ENCODE assay signal across 1 cellular context in genomic region chr2:144453486-144454158, GRCh38.
TF ChIP-seq lines count a peak whose summit lies in the region.

No MANE protein-coding gene starts in this region.

TF ChIP-seq in liver, 16 proteins besides CTCF, POLR2A, EP300 and RAD21 (continued from another document):
- no peak for TF ChIP-seq MAX (IDR thresholded peaks at IDR 0.05)
- no peak for TF ChIP-seq SP1 (IDR thresholded peaks at IDR 0.05)
- TF ChIP-seq FOXA2 (IDR thresholded peaks at IDR 0.05) = no peak
- no peak for TF ChIP-seq TAF1 (conservative IDR thresholded peaks at IDR 0.05)
- no peak for TF ChIP-seq JUND (IDR thresholded peaks at IDR 0.05)
- TF ChIP-seq, protein P1, sequence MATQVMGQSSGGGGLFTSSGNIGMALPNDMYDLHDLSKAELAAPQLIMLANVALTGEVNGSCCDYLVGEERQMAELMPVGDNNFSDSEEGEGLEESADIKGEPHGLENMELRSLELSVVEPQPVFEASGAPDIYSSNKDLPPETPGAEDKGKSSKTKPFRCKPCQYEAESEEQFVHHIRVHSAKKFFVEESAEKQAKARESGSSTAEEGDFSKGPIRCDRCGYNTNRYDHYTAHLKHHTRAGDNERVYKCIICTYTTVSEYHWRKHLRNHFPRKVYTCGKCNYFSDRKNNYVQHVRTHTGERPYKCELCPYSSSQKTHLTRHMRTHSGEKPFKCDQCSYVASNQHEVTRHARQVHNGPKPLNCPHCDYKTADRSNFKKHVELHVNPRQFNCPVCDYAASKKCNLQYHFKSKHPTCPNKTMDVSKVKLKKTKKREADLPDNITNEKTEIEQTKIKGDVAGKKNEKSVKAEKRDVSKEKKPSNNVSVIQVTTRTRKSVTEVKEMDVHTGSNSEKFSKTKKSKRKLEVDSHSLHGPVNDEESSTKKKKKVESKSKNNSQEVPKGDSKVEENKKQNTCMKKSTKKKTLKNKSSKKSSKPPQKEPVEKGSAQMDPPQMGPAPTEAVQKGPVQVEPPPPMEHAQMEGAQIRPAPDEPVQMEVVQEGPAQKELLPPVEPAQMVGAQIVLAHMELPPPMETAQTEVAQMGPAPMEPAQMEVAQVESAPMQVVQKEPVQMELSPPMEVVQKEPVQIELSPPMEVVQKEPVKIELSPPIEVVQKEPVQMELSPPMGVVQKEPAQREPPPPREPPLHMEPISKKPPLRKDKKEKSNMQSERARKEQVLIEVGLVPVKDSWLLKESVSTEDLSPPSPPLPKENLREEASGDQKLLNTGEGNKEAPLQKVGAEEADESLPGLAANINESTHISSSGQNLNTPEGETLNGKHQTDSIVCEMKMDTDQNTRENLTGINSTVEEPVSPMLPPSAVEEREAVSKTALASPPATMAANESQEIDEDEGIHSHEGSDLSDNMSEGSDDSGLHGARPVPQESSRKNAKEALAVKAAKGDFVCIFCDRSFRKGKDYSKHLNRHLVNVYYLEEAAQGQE (IDR thresholded peaks at IDR 0.05) = no peak
TF ChIP-seq in liver: peak in this region for 0.
